Comparison of ENCODE assay signal across 2 cellular contexts in the genomic region with DNA sequence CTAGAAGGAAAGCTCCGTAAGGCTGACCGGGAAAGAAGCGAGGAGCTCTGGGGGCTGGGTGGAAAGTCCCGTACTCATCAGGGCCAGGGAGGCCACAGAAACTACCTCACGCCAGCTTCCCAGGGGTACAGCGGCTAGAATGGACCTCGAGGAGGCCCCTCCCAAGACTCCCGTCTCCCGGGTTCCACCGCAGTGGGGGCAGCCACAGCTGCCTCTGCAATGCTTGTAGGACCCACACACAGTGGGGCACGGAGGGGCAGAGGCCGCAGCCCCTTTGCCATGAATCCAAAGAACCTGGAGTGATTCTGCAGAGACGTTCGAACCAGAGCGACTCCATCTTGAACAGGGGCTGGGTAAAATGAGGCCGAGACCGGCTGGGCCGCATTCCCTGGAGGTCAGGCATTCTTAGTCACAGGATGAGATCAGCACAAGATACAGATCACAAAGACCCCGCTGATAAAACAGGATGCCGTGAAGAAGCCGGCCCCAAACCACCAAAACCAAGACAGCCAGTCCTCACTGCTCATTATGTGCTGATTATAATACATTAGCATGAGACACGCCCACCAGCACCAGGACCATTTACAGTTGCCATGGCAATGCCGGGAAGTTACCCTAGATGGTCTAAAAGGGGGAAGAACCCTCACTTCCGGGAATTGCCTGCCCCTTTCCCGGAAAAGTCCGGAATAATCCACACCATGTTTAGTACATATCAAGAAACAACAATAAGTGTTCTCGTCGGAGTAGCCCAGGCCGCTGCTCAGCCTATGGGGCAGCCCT.
TF ChIP-seq lines count a peak whose summit lies in the region.

No MANE protein-coding gene starts in this region.

TF ChIP-seq in Ishikawa, 13 proteins besides CTCF, POLR2A, EP300 and RAD21:
- TF ChIP-seq TCF12 (IDR thresholded peaks at IDR 0.05; ENCODE audit: low read depth): no peak
- 0 out of 2 replicates have a peak, but pooled peaks have one; percentile 65 for TF ChIP-seq YY1 (IDR thresholded peaks at IDR 0.05; ENCODE audit: low read depth)
- 0 out of 2 replicates have a peak, but pooled peaks have one; percentile 39 for TF ChIP-seq ZBTB7A (IDR thresholded peaks at IDR 0.05; ENCODE audit: low read depth)
- peak; percentile 74 for TF ChIP-seq TEAD4 (IDR thresholded peaks at IDR 0.05)
- no peak for TF ChIP-seq CREB1 (IDR thresholded peaks at IDR 0.05; ENCODE audit: low read depth)
TF ChIP-seq in Ishikawa: peak in this region for 3.

TF ChIP-seq in HepG2, 621 proteins besides CTCF, POLR2A, EP300 and RAD21:
- TF ChIP-seq ZNF687 (CRISPR knock-in tag; IDR thresholded peaks at IDR 0.05): peak; percentile 75
- TF ChIP-seq NCOA5 (CRISPR knock-in tag; IDR thresholded peaks at IDR 0.05): no peak
- no peak for TF ChIP-seq GPBP1L1 (CRISPR knock-in tag; IDR thresholded peaks at IDR 0.05)
- no peak for TF ChIP-seq GTF2F1 (IDR thresholded peaks at IDR 0.05; ENCODE audit: low read length)
- TF ChIP-seq, protein P1, sequence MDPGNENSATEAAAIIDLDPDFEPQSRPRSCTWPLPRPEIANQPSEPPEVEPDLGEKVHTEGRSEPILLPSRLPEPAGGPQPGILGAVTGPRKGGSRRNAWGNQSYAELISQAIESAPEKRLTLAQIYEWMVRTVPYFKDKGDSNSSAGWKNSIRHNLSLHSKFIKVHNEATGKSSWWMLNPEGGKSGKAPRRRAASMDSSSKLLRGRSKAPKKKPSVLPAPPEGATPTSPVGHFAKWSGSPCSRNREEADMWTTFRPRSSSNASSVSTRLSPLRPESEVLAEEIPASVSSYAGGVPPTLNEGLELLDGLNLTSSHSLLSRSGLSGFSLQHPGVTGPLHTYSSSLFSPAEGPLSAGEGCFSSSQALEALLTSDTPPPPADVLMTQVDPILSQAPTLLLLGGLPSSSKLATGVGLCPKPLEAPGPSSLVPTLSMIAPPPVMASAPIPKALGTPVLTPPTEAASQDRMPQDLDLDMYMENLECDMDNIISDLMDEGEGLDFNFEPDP (CRISPR knock-in tag; conservative IDR thresholded peaks at IDR 0.05): no peak
- no peak for TF ChIP-seq RBAK (CRISPR knock-in tag; IDR thresholded peaks at IDR 0.05)
TF ChIP-seq in HepG2: peak in this region for 1.
